In genomic region chr5:79349047-79349446, GRCh38 we compare ENCODE assay signal across 18 cellular contexts.
"Had no signal": no experiment of that assay in that cellular context is flagged by ENCODE, and none has a peak within 500 bp of the region (broad histone marks: within the 10 kb centered on the region; RNA-seq: fewer than 3 reads in every experiment).

No MANE protein-coding gene starts in this region.

- H3K9me3 ChIP-seq: colonic mucosa, esophagus muscularis mucosa, neutrophil had no signal

- FAIRE-seq: endothelial cell of umbilical vein, small intestine, urothelium cell line had no signal

- H3K4me1 ChIP-seq: colonic mucosa, esophagus muscularis mucosa had no signal

- H3K4me1 Mint-ChIP-seq: endodermal cell, naive B cell had no signal

- H3K27me3 ChIP-seq: colonic mucosa, esophagus muscularis mucosa, neutrophil had no signal

- H3K27ac ChIP-seq: colonic mucosa, esophagus muscularis mucosa, neutrophil had no signal

- H3K4me3 ChIP-seq: colonic mucosa, esophagus muscularis mucosa, lung had no signal

- H3K36me3 ChIP-seq: colonic mucosa, esophagus muscularis mucosa, neutrophil had no signal

- H3K27ac Mint-ChIP-seq: endodermal cell had no signal

- DNase-seq: colonic mucosa; dermis blood vessel endothelial cell; endodermal cell; foreskin fibroblast; left colon; left ventricle myocardium superior; mesendoderm; naive B cell; posterior cingulate gyrus; small intestine; stimulated activated CD4-positive, alpha-beta T cell treated with anti-CD3 and anti-CD28 coated beads, Interleukin-12 subunit alpha, Interleukin-12 subunit beta, amount 100 ng/mL, for 4 hours; stimulated activated naive CD4-positive, alpha-beta T cell; trophoblast cell had no signal

- H3K4me3 Mint-ChIP-seq: endodermal cell, naive B cell had no signal

- ATAC-seq: left colon, left ventricle myocardium superior had no signal
